1 cellular context compared by ENCODE assay signal in the genomic region with DNA sequence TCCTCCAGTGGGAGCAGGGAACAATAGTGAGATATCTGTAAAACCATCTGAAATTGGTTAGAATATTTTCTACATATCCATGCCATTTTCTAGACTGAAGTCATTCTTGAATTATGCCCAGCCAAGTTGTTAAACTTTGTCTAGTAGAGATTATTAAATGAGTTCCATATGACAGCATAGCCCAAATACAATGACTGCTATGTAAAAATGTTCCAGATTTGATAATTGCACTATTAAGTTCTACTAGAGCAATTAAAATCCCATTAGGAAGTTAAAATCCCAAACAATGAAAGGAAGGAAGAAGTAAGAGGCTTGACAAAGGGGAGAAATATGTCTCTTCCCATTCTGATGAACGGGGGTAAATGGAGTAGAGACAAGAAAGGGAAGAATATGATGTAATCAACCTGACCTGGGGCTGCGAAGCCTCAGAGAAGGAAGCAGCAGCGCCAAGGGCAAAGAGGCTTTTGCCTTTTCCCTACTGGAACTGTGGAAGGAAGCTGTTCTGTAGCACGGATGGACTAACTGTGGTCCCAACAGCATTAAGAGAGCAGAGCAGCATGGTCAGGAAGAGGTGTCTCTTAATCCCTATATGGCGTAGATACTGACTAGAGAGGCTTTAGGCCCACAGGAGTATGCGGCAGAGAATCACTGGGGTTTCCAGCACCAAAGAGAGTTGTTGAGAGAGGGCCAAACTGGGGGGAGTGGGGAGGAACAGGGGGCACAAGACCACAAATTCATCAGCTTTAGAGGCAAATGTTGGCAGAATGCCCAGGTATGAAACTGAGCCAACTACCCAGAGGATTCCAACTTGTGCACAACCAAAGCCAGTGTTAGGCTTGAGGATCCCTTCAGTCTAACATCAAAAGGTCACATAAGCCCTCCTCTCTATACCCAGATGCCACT.
A peak's percentile ranks its signal among the peaks of the same experiment; 100 is the strongest.
TF ChIP-seq lines count a peak whose summit lies in the region.

No MANE protein-coding gene starts in this region.

TF ChIP-seq in SK-N-SH, 30 proteins besides CTCF, POLR2A, EP300 and RAD21 (continued from another document):
- peak; percentile 31; the same call in 1 of the 2 replicates for TF ChIP-seq YY1 (IDR thresholded peaks at IDR 0.05; ENCODE audit: low read depth)
- TF ChIP-seq TEAD4 (IDR thresholded peaks at IDR 0.05; ENCODE audit: borderline replicate concordance, insufficient read depth) = peak; percentile 76; the same call in 1 of the 2 replicates
- peak; percentile 28; the same call in 1 of the 2 replicates for TF ChIP-seq FOSL2 (IDR thresholded peaks at IDR 0.05; ENCODE audit: borderline replicate concordance, low read depth)
- peak; percentile 76; the same call in 1 of the 2 replicates for TF ChIP-seq FOXM1 (IDR thresholded peaks at IDR 0.05; ENCODE audit: low read depth)
- TF ChIP-seq, protein P1, sequence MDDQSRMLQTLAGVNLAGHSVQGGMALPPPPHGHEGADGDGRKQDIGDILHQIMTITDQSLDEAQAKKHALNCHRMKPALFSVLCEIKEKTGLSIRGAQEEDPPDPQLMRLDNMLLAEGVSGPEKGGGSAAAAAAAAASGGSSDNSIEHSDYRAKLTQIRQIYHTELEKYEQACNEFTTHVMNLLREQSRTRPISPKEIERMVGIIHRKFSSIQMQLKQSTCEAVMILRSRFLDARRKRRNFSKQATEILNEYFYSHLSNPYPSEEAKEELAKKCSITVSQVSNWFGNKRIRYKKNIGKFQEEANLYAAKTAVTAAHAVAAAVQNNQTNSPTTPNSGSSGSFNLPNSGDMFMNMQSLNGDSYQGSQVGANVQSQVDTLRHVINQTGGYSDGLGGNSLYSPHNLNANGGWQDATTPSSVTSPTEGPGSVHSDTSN (IDR thresholded peaks at IDR 0.05) = peak; percentile 77
